12 cellular contexts compared by ENCODE assay signal in the genomic region with DNA sequence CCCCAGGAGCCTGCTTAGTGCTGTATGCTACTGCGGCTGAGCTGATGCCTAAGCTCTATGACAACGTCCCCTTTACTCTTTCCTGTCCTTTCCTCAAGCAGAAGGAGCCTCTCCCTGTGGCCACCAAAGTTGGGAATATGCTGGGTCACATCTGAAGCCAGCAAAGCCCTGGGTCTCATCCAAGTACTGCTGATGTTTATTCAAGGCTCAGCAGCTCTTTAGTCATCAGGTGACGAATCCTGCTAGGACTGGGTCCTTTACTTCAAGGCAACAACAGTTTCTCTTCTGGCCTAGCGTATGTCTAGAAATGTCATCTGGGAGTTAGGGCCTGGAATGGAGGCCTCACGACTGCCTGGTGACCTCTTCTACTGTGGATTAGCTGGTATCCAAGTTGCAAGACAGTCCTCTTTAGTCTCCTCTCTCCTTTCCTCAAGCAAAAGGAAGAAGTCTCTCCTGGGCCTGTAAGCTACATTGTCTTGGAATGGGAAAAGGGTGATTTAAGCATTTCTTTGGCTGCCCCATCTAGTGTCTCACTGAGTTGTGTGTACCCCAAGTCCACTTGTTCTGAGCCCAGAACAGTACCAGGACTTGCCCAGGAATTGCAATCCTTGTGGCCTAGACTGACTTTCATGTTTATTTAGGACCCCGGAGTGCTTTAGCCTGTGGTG.
A peak's percentile ranks its signal among the peaks of the same experiment; 100 is the strongest.
DNase-seq lines count a peak whose midpoint lies in the region; ATAC-seq and TF ChIP-seq lines count a peak whose summit lies in the region.
"Had no signal": no experiment of that assay in that cellular context is flagged by ENCODE, and none has a peak within 500 bp of the region (broad histone marks: within the 10 kb centered on the region; RNA-seq: fewer than 3 reads in every experiment).

No MANE protein-coding gene starts in this region.

- 76% methylated on average over 6 of the region's 6 CpGs; no CpG with 5 or more reads in 1 of the 2 donors for WGBS in transverse colon (ENCODE audit: low coverage in 1 of 2), 2 donors

- H3K4me3 ChIP-seq in transverse colon: no peak overlapping the region
- H3K4me3 ChIP-seq: HAP-1 had no signal

- TF ChIP-seq CTCF in transverse colon (IDR thresholded peaks at IDR 0.05) (no peak), GM10248 (IDR thresholded peaks at IDR 0.05; ENCODE audit: control extremely low read depth, extremely low read depth, low read depth, missing control alignments) (no peak)

- no peak overlapping the region for H3K27ac Mint-ChIP-seq in immature natural killer cell

- POLR2A ChIA-PET in GM10248 (lab: Yijun Ruan, JAX): no interaction called here

- peaks cover 0 to 14% of the 10 kb centered on the region in 2 donors for H3K9me3 ChIP-seq in transverse colon
- H3K9me3 ChIP-seq: HAP-1 had no signal

- H3K9me3 Mint-ChIP-seq in immature natural killer cell: no peaks in the 10 kb centered on the region

- peaks cover 0 to 21% (median 7%) of the 10 kb centered on the region in 3 donors for H3K36me3 Mint-ChIP-seq in immature natural killer cell

- TF ChIP-seq POLR2A in transverse colon (IDR thresholded peaks at IDR 0.05): no peak

- intact Hi-C loops in transverse colon (cut with DNase I; ENCODE audit: low total_unique reads): no loop called here

- peak overlapping the region in 3 of 4 donors; percentile 19 to 46 (median 27) for H3K27ac ChIP-seq in transverse colon

- ATAC-seq in HG02840 (IDR thresholded peaks at IDR 0.05; ENCODE audit: low FRiP score, unreplicated experiment): no peak

- DNase-seq in HPDE6-E6E7 (ENCODE audit: extremely low spot score) (peak; percentile 32), astrocyte of the hippocampus (ENCODE audit: low read depth, low spot score) (peak; percentile 76), hepatic stellate cell (ENCODE audit: low spot score) (peak; percentile 78), transverse colon (no peak), DMS 273 treated with DMSO at 0.1 percent for 48 hours (lab: John Stamatoyannopoulos, UW) (no peak), immature natural killer cell (no peak), GM10248 (ENCODE audit: extremely low spot score) (no peak)
- DNase-seq: activated T-cell treated with anti-CD3 and anti-CD28 coated beads, Interleukin-2, amount 50 U/mL, for 1 hour; NCI-H1105 treated with DMSO at 0.1 percent for 48 hours; stimulated activated CD4-positive, alpha-beta T cell treated with anti-CD3 and anti-CD28 coated beads, Interleukin-12 subunit alpha, Interleukin-12 subunit beta, amount 100 ng/mL, for 4 hours had no signal

- CTCF ChIA-PET in GM10248 (lab: Yijun Ruan, JAX): no interaction called here

- H3K36me3 ChIP-seq in transverse colon: no peaks in the 10 kb centered on the region
- H3K36me3 ChIP-seq: HAP-1 had no signal

- H3K4me1 Mint-ChIP-seq in immature natural killer cell: no peaks in the 10 kb centered on the region

- H3K4me3 Mint-ChIP-seq in immature natural killer cell: no peak overlapping the region

- no peaks in the 10 kb centered on the region for H3K27me3 Mint-ChIP-seq in immature natural killer cell (ENCODE audit: low read depth in 3 of 3)

- in situ Hi-C loops in transverse colon (cut with MboI; ENCODE audit: low pct_ligation_motif_present in 1 of 4, low pct_unique_long_range_greater_than_20kb in 1 of 4, low sequenced_read_pairs in 3 of 4): loop anchor here in 1 of 4 donors (25.0 kb wide), 1 partner anchor 107 kb away; no protein-coding TSS in a partner anchor

- no peaks in the 10 kb centered on the region for H3K4me1 ChIP-seq in transverse colon
- H3K4me1 ChIP-seq: HAP-1 had no signal

- no peaks in the 10 kb centered on the region for H3K27me3 ChIP-seq in transverse colon

- TF ChIP-seq EP300 in transverse colon (IDR thresholded peaks at IDR 0.05; ENCODE audit: low read depth): no peak

Comparison
In these comparisons a context has a peak if more than half of its experiments do, and no peak if none do; other contexts are left out.
1. DNase-seq: peak in HPDE6-E6E7 (single experiment), astrocyte of the hippocampus (single experiment) and hepatic stellate cell (single experiment); none in transverse colon (single experiment), DMS 273 treated with DMSO at 0.1 percent for 48 hours (single experiment), immature natural killer cell (0 of 3) and GM10248 (single experiment).